ENCODE assay signal across 9 cellular contexts in the genomic region with DNA sequence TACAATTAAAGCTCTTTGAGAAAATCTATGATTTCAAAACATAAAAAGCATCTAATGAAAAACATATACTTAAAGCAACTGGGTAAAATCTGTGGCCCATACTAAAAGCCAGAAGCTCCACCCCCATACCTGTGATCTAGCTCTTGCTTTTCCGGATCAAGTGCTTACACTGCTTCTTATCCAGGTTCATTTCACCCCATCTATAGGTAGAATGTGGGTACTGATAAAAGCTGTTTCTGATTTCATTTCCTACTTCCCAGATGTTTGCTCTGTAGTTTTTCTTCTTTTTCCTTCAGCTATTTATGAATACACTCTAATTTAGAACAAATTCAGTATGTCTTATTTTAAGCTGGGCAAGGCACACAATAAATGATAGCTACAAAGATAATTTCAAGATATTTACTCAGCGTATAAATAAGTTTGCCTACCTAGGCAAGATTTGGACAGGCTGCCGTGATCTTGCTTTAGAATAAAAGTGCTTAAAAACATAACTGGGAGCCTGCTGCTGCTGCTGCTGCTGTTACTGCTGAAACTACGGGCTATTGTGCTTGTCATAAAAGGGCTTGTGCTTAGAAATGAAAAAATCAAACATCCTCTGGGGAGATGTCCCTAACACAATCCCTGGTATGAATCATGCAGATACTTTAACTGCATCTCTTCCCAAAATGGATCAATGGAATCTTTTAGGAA.
DNase-seq lines count a peak whose midpoint lies in the region; ATAC-seq and TF ChIP-seq lines count a peak whose summit lies in the region.
"Had no signal": no experiment of that assay in that cellular context is flagged by ENCODE, and none has a peak within 500 bp of the region (broad histone marks: within the 10 kb centered on the region; RNA-seq: fewer than 3 reads in every experiment).

No MANE protein-coding gene starts in this region.

- peaks cover 3% of the 10 kb centered on the region for H3K79me2 ChIP-seq in ACC112 (ENCODE audit: control insufficient read depth, insufficient read depth, low read length, unreplicated experiment)

- in situ Hi-C loops in brain microvascular endothelial cell (cut with HindIII; ENCODE audit: low pct_ligation_motif_present, low sequenced_read_pairs) = no loop called here

- intact Hi-C loops in posterior cingulate gyrus (cut with DNase I) = loop anchor here (1.0 kb wide), 1 partner anchor 119 kb away; no protein-coding TSS in a partner anchor

- H3K36me3 ChIP-seq in ACC112 (ENCODE audit: insufficient read depth, low read length) (no peaks in the 10 kb centered on the region), brain microvascular endothelial cell (replicated peaks) (no peaks in the 10 kb centered on the region)

- DNase-seq in GM12864 (ENCODE audit: low read depth) = no peak
- DNase-seq in NCI-H2171 treated with DMSO at 0.1 percent for 48 hours (lab: John Stamatoyannopoulos, UW) = peak; percentile 91
- DNase-seq in brain microvascular endothelial cell = no peak
- peak; percentile 55 for DNase-seq in medulla oblongata (ENCODE audit: extremely low spot score)
- no peak for DNase-seq in ecto neural progenitor cell (ENCODE audit: low spot score)
- no peak for DNase-seq in posterior cingulate gyrus

- H2AFZ ChIP-seq in ACC112 (ENCODE audit: low read length, unreplicated experiment) = no peak overlapping the region

- TF ChIP-seq CTCF in GM12864 (IDR thresholded peaks at IDR 0.05; ENCODE audit: low read depth, low read length, missing control alignments) = peak; percentile 25
- peak; percentile 33 for TF ChIP-seq CTCF in brain microvascular endothelial cell (IDR thresholded peaks at IDR 0.05; ENCODE audit: low read depth, low read length, missing control alignments)

- no peak for ATAC-seq in GM21367 (IDR thresholded peaks at IDR 0.05; ENCODE audit: unreplicated experiment)

- H3K27me3 ChIP-seq in ACC112 (ENCODE audit: insufficient read depth, low read length) (no peaks in the 10 kb centered on the region; the same call in 1 of the 2 replicates), brain microvascular endothelial cell (replicated peaks) (no peaks in the 10 kb centered on the region)

- H3K4me3 ChIP-seq in ACC112 (ENCODE audit: low read depth, low read length) = peak overlapping the region; percentile 77
- H3K4me3 ChIP-seq in GM12864 (ENCODE audit: low read depth, low read length) = no peak overlapping the region
- no peak overlapping the region for H3K4me3 ChIP-seq in brain microvascular endothelial cell (ENCODE audit: low read depth, low read length)
- H3K4me3 ChIP-seq: lung had no signal

- H3K4me1 ChIP-seq in ACC112 (ENCODE audit: control insufficient read depth, insufficient read depth, low read length, unreplicated experiment) = peaks cover 7% of the 10 kb centered on the region

- H3K27ac ChIP-seq in ACC112 (ENCODE audit: low read depth, low read length) (no peak overlapping the region), brain microvascular endothelial cell (no peak overlapping the region)

Comparison
In these comparisons a context has a peak if more than half of its experiments do, and no peak if none do; other contexts are left out.
1. DNase-seq: peak in NCI-H2171 treated with DMSO at 0.1 percent for 48 hours (single experiment) and medulla oblongata (single experiment); none in GM12864 (single experiment), brain microvascular endothelial cell (single experiment), ecto neural progenitor cell (single experiment) and posterior cingulate gyrus (0 of 10).